1 cellular context compared by ENCODE assay signal in genomic region chr21:17610862-17611261, GRCh38.
TF ChIP-seq lines count a peak whose summit lies in the region.

No MANE protein-coding gene starts in this region.

TF ChIP-seq in HepG2, 621 proteins besides CTCF, POLR2A, EP300 and RAD21:
- TF ChIP-seq ZNF142 (CRISPR knock-in tag; IDR thresholded peaks at IDR 0.05) (0 out of 2 replicates have a peak, but pooled peaks have one; percentile 23), ZNF776 (CRISPR knock-in tag; IDR thresholded peaks at IDR 0.05) (no peak), KDM5A (IDR thresholded peaks at IDR 0.05; ENCODE audit: borderline replicate concordance, low read length) (no peak)
